Comparison of ENCODE assay signal across 2 cellular contexts in the genomic region with DNA sequence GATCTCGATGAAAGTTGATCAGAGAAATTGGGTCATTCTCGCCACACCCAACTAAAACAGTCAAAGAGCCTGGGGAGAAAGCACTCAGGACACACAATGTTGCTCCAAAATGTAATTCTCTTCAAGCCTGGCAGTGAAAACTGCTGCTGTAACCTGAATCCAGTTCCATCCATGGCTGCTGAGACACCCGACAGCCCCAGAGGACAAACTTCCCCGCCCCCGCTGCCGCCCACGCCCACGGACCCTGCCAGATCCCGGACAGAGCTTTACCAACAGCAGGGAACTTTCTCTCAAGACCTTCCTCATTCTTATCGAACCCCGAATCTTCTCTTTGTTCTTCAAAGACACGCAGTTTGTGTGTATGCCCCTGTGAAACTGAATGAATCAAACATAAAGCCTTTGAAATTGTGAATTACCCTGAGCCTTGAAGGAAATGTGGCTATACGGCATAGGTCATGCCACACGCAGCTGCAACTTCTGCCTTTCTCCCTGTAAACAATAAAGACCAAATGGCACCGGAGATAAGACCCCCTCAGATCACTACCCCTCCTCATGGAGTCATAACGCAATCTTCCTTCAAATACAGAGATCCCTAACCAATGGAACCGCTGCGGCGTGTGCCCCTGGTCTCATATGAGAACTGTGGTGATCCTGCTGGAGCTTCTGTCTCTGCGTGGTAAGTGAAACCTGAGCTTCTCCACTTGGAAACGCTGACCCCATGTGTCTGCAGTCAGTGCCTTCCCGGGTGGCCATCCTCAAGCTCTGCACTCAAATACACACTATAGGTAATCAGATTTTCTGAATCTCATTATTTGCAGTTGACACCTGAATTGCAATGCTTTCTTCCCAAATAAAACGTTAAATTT.
TF ChIP-seq lines count a peak whose summit lies in the region.

No MANE protein-coding gene starts in this region.

TF ChIP-seq in A549, 52 proteins besides CTCF, POLR2A, EP300 and RAD21 (continued from another document):
- TF ChIP-seq, protein P1, sequence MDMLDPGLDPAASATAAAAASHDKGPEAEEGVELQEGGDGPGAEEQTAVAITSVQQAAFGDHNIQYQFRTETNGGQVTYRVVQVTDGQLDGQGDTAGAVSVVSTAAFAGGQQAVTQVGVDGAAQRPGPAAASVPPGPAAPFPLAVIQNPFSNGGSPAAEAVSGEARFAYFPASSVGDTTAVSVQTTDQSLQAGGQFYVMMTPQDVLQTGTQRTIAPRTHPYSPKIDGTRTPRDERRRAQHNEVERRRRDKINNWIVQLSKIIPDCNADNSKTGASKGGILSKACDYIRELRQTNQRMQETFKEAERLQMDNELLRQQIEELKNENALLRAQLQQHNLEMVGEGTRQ (IDR thresholded peaks at IDR 0.05): no peak
- TF ChIP-seq FOSB (CRISPR knock-in tag; IDR thresholded peaks at IDR 0.05) (no peak), GATA3 (IDR thresholded peaks at IDR 0.05; ENCODE audit: borderline replicate concordance) (no peak), HOXB13 (CRISPR knock-in tag; IDR thresholded peaks at IDR 0.05; ENCODE audit: low read depth) (no peak), TP53 (CRISPR knock-in tag; IDR thresholded peaks at IDR 0.05) (no peak), JUNB (IDR thresholded peaks at IDR 0.05) (no peak), CBX2 (IDR thresholded peaks at IDR 0.05; ENCODE audit: borderline replicate concordance, low read depth) (no peak)
- TF ChIP-seq, protein P2, sequence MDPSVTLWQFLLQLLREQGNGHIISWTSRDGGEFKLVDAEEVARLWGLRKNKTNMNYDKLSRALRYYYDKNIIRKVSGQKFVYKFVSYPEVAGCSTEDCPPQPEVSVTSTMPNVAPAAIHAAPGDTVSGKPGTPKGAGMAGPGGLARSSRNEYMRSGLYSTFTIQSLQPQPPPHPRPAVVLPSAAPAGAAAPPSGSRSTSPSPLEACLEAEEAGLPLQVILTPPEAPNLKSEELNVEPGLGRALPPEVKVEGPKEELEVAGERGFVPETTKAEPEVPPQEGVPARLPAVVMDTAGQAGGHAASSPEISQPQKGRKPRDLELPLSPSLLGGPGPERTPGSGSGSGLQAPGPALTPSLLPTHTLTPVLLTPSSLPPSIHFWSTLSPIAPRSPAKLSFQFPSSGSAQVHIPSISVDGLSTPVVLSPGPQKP (IDR thresholded peaks at IDR 0.05; ENCODE audit: low read depth, low read length): no peak
- TF ChIP-seq, protein P3, sequence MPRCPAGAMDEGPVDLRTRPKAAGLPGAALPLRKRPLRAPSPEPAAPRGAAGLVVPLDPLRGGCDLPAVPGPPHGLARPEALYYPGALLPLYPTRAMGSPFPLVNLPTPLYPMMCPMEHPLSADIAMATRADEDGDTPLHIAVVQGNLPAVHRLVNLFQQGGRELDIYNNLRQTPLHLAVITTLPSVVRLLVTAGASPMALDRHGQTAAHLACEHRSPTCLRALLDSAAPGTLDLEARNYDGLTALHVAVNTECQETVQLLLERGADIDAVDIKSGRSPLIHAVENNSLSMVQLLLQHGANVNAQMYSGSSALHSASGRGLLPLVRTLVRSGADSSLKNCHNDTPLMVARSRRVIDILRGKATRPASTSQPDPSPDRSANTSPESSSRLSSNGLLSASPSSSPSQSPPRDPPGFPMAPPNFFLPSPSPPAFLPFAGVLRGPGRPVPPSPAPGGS (IDR thresholded peaks at IDR 0.05): no peak
TF ChIP-seq in A549: peak in this region for 0.

TF ChIP-seq in GM23338, 12 proteins besides CTCF, POLR2A, EP300 and RAD21 (continued from another document):
- TF ChIP-seq, protein P4, sequence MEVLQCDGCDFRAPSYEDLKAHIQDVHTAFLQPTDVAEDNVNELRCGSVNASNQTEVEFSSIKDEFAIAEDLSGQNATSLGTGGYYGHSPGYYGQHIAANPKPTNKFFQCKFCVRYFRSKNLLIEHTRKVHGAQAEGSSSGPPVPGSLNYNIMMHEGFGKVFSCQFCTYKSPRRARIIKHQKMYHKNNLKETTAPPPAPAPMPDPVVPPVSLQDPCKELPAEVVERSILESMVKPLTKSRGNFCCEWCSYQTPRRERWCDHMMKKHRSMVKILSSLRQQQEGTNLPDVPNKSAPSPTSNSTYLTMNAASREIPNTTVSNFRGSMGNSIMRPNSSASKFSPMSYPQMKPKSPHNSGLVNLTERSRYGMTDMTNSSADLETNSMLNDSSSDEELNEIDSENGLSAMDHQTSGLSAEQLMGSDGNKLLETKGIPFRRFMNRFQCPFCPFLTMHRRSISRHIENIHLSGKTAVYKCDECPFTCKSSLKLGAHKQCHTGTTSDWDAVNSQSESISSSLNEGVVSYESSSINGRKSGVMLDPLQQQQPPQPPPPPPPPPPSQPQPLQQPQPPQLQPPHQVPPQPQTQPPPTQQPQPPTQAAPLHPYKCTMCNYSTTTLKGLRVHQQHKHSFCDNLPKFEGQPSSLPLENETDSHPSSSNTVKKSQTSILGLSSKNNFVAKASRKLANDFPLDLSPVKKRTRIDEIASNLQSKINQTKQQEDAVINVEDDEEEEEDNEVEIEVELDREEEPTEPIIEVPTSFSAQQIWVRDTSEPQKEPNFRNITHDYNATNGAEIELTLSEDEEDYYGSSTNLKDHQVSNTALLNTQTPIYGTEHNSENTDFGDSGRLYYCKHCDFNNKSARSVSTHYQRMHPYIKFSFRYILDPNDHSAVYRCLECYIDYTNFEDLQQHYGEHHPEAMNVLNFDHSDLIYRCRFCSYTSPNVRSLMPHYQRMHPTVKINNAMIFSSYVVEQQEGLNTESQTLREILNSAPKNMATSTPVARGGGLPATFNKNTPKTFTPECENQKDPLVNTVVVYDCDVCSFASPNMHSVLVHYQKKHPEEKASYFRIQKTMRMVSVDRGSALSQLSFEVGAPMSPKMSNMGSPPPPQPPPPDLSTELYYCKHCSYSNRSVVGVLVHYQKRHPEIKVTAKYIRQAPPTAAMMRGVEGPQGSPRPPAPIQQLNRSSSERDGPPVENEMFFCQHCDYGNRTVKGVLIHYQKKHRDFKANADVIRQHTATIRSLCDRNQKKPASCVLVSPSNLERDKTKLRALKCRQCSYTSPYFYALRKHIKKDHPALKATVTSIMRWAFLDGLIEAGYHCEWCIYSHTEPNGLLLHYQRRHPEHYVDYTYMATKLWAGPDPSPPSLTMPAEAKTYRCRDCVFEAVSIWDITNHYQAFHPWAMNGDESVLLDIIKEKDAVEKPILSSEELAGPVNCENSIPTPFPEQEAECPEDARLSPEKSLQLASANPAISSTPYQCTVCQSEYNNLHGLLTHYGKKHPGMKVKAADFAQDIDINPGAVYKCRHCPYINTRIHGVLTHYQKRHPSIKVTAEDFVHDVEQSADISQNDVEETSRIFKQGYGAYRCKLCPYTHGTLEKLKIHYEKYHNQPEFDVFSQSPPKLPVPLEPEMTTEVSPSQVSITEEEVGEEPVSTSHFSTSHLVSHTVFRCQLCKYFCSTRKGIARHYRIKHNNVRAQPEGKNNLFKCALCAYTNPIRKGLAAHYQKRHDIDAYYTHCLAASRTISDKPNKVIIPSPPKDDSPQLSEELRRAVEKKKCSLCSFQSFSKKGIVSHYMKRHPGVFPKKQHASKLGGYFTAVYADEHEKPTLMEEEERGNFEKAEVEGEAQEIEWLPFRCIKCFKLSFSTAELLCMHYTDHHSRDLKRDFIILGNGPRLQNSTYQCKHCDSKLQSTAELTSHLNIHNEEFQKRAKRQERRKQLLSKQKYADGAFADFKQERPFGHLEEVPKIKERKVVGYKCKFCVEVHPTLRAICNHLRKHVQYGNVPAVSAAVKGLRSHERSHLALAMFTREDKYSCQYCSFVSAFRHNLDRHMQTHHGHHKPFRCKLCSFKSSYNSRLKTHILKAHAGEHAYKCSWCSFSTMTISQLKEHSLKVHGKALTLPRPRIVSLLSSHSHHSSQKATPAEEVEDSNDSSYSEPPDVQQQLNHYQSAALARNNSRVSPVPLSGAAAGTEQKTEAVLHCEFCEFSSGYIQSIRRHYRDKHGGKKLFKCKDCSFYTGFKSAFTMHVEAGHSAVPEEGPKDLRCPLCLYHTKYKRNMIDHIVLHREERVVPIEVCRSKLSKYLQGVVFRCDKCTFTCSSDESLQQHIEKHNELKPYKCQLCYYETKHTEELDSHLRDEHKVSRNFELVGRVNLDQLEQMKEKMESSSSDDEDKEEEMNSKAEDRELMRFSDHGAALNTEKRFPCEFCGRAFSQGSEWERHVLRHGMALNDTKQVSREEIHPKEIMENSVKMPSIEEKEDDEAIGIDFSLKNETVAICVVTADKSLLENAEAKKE (CRISPR knock-in tag; IDR thresholded peaks at IDR 0.05): no peak
- TF ChIP-seq, protein P5, sequence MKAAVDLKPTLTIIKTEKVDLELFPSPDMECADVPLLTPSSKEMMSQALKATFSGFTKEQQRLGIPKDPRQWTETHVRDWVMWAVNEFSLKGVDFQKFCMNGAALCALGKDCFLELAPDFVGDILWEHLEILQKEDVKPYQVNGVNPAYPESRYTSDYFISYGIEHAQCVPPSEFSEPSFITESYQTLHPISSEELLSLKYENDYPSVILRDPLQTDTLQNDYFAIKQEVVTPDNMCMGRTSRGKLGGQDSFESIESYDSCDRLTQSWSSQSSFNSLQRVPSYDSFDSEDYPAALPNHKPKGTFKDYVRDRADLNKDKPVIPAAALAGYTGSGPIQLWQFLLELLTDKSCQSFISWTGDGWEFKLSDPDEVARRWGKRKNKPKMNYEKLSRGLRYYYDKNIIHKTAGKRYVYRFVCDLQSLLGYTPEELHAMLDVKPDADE (IDR thresholded peaks at IDR 0.05): no peak
- no peak for TF ChIP-seq STAT1 (IDR thresholded peaks at IDR 0.05; ENCODE audit: unreplicated experiment)
- TF ChIP-seq POLR2AphosphoS5 (IDR thresholded peaks at IDR 0.05; ENCODE audit: low read depth): no peak
- no peak for TF ChIP-seq ZNF331 (CRISPR knock-in tag; IDR thresholded peaks at IDR 0.05; ENCODE audit: low read depth)
- TF ChIP-seq, protein P6, sequence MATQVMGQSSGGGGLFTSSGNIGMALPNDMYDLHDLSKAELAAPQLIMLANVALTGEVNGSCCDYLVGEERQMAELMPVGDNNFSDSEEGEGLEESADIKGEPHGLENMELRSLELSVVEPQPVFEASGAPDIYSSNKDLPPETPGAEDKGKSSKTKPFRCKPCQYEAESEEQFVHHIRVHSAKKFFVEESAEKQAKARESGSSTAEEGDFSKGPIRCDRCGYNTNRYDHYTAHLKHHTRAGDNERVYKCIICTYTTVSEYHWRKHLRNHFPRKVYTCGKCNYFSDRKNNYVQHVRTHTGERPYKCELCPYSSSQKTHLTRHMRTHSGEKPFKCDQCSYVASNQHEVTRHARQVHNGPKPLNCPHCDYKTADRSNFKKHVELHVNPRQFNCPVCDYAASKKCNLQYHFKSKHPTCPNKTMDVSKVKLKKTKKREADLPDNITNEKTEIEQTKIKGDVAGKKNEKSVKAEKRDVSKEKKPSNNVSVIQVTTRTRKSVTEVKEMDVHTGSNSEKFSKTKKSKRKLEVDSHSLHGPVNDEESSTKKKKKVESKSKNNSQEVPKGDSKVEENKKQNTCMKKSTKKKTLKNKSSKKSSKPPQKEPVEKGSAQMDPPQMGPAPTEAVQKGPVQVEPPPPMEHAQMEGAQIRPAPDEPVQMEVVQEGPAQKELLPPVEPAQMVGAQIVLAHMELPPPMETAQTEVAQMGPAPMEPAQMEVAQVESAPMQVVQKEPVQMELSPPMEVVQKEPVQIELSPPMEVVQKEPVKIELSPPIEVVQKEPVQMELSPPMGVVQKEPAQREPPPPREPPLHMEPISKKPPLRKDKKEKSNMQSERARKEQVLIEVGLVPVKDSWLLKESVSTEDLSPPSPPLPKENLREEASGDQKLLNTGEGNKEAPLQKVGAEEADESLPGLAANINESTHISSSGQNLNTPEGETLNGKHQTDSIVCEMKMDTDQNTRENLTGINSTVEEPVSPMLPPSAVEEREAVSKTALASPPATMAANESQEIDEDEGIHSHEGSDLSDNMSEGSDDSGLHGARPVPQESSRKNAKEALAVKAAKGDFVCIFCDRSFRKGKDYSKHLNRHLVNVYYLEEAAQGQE (IDR thresholded peaks at IDR 0.05; ENCODE audit: unreplicated experiment): no peak
- no peak for TF ChIP-seq CREB1 (CRISPR knock-in tag; IDR thresholded peaks at IDR 0.05; ENCODE audit: low read depth)
- TF ChIP-seq NANOG (IDR thresholded peaks at IDR 0.05; ENCODE audit: borderline replicate concordance): no peak
- TF ChIP-seq JUNB (IDR thresholded peaks at IDR 0.05; ENCODE audit: unreplicated experiment): no peak
TF ChIP-seq in GM23338: peak in this region for 0.
